Comparison of ENCODE assay signal across 23 cellular contexts in genomic region chr1:67031848-67032247, GRCh38.
"Had no signal": no experiment of that assay in that cellular context is flagged by ENCODE, and none has a peak within 500 bp of the region (broad histone marks: within the 10 kb centered on the region; RNA-seq: fewer than 3 reads in every experiment).

No MANE protein-coding gene starts in this region.

- H3K36me3 ChIP-seq: prostate gland had no signal

- H3K27me3 Mint-ChIP-seq: memory B cell had no signal

- H3K4me3 Mint-ChIP-seq: endodermal cell, memory B cell, nephron had no signal

- DNase-seq: caudate nucleus; effector CD4-positive, alpha-beta T cell; endodermal cell; erythroblast; foreskin melanocyte; hypothalamus; kidney glomerular epithelial cell; lower lobe of right lung; midbrain; occipital lobe; small intestine; stimulated activated CD4-positive, alpha-beta T cell treated with anti-CD3 and anti-CD28 coated beads, Interleukin-12 subunit alpha, Interleukin-12 subunit beta, amount 100 ng/mL, for 4 hours; stimulated activated naive CD4-positive, alpha-beta T cell had no signal

- H3K9me3 ChIP-seq: lower lobe of right lung, prostate gland, suprapubic skin had no signal

- H3K4me3 ChIP-seq: coronary artery, heart right ventricle, lower lobe of right lung, prostate gland, suprapubic skin, tibial nerve had no signal

- H3K27ac ChIP-seq: lower lobe of right lung, parathyroid adenoma, prostate gland, suprapubic skin, tibial nerve had no signal

- H3K4me1 Mint-ChIP-seq: endodermal cell, memory B cell, nephron had no signal

- H3K27ac Mint-ChIP-seq: endodermal cell, memory B cell, nephron had no signal

- H3K9ac ChIP-seq: parathyroid adenoma had no signal

- H3K27me3 ChIP-seq: heart right ventricle, suprapubic skin, tibial nerve had no signal

- ATAC-seq: left lobe of liver, lower lobe of right lung, sciatic nerve had no signal

- H3K4me1 ChIP-seq: lower lobe of right lung, parathyroid adenoma, prostate gland, tibial nerve had no signal
